Comparison of ENCODE assay signal across 21 cellular contexts in genomic region chr6:71126506-71126905, GRCh38.
DNase-seq lines count a peak whose midpoint lies in the region; ATAC-seq and TF ChIP-seq lines count a peak whose summit lies in the region.
"Had no signal": no experiment of that assay in that cellular context is flagged by ENCODE, and none has a peak within 500 bp of the region (broad histone marks: within the 10 kb centered on the region; RNA-seq: fewer than 3 reads in every experiment).

No MANE protein-coding gene starts in this region.

- no peak overlapping the region for H3K27ac ChIP-seq in transverse colon
- H3K27ac ChIP-seq: C4-2B, GM23248 had no signal

- TF ChIP-seq CTCF in nephron progenitor cell (IDR thresholded peaks at IDR 0.05), result no peak
- TF ChIP-seq CTCF in transverse colon (IDR thresholded peaks at IDR 0.05), result no peak

- H3K4me3 ChIP-seq in transverse colon, result no peak overlapping the region
- H3K4me3 ChIP-seq: GM23248 had no signal

- no peaks in the 10 kb centered on the region for H3K9me3 ChIP-seq in transverse colon
- H3K9me3 ChIP-seq: Caco-2 had no signal

- peaks cover 17% of the 10 kb centered on the region for H3K4me1 Mint-ChIP-seq in nephron progenitor cell
- H3K4me1 Mint-ChIP-seq: T-helper 17 cell had no signal

- H3K9me3 Mint-ChIP-seq in nephron progenitor cell, result peaks cover 17% of the 10 kb centered on the region

- no peak overlapping the region for H3K4me3 Mint-ChIP-seq in nephron progenitor cell
- H3K4me3 Mint-ChIP-seq: CD8-positive, alpha-beta T cell; T-helper 17 cell had no signal

- 30 to 43% methylated on average over 1 of the region's 1 CpG for WGBS in transverse colon (ENCODE audit: low coverage in 1 of 2), 2 donors

- no peak overlapping the region for H3K27ac Mint-ChIP-seq in nephron progenitor cell
- H3K27ac Mint-ChIP-seq: CD8-positive, alpha-beta T cell; T-helper 17 cell had no signal

- no peaks in the 10 kb centered on the region for H3K4me1 ChIP-seq in transverse colon
- H3K4me1 ChIP-seq: Caco-2 had no signal

- no peak for TF ChIP-seq POLR2A in transverse colon (IDR thresholded peaks at IDR 0.05)

- DNase-seq in D341Med (ENCODE audit: low spot score), result peak; percentile 29
- peak; percentile 47 for DNase-seq in DMS 273 treated with DMSO at 0.1 percent for 48 hours (lab: John Stamatoyannopoulos, UW)
- peak; percentile 37 for DNase-seq in NCI-H446 treated with DMSO at 0.1 percent for 48 hours (lab: John Stamatoyannopoulos, UW)
- peak; percentile 62 for DNase-seq in NCI-H82 (lab: John Stamatoyannopoulos, UW)
- DNase-seq in nephron progenitor cell, result no peak
- no peak for DNase-seq in transverse colon
- DNase-seq: Caco-2; CD8-positive, alpha-beta T cell; DMS53; GM23248; H7; Karpas-422; NCI-H1092 treated with DMSO at 0.1 percent for 48 hours; NCI-H2029; NCI-H774; T-helper 17 cell; T1000 had no signal

- no peak for ATAC-seq in HG03039 (IDR thresholded peaks at IDR 0.05; ENCODE audit: unreplicated experiment)
- ATAC-seq: CD8-positive, alpha-beta T cell; HepG2; SK-N-SH treated with all-trans-retinoic acid at 6 μM for 48 hours; T-helper 17 cell had no signal

- no peaks in the 10 kb centered on the region for H3K36me3 Mint-ChIP-seq in nephron progenitor cell (ENCODE audit: low read depth)
- H3K36me3 Mint-ChIP-seq: CD8-positive, alpha-beta T cell had no signal

- H3K27me3 Mint-ChIP-seq in nephron progenitor cell (ENCODE audit: low read depth, poor library complexity), result peaks cover 5% of the 10 kb centered on the region
- H3K27me3 Mint-ChIP-seq: T-helper 17 cell had no signal

- intact Hi-C loops in transverse colon (cut with DNase I; ENCODE audit: low total_unique reads), result no loop called here

- in situ Hi-C loops in transverse colon (cut with MboI; ENCODE audit: low pct_ligation_motif_present in 1 of 4, low pct_unique_long_range_greater_than_20kb in 1 of 4, low sequenced_read_pairs in 3 of 4), result no loop called here

- no peak for TF ChIP-seq EP300 in transverse colon (IDR thresholded peaks at IDR 0.05; ENCODE audit: low read depth)

- H3K36me3 ChIP-seq in transverse colon, result no peaks in the 10 kb centered on the region

- H3K27me3 ChIP-seq in transverse colon, result no peaks in the 10 kb centered on the region

Comparison
In these comparisons a context has a peak if more than half of its experiments do, and no peak if none do; other contexts are left out.
1. DNase-seq: peak in D341Med (single experiment), DMS 273 treated with DMSO at 0.1 percent for 48 hours (single experiment), NCI-H446 treated with DMSO at 0.1 percent for 48 hours (single experiment) and NCI-H82 (single experiment); none in nephron progenitor cell (single experiment) and transverse colon (single experiment).